ENCODE assay signal across 3 cellular contexts in the genomic region with DNA sequence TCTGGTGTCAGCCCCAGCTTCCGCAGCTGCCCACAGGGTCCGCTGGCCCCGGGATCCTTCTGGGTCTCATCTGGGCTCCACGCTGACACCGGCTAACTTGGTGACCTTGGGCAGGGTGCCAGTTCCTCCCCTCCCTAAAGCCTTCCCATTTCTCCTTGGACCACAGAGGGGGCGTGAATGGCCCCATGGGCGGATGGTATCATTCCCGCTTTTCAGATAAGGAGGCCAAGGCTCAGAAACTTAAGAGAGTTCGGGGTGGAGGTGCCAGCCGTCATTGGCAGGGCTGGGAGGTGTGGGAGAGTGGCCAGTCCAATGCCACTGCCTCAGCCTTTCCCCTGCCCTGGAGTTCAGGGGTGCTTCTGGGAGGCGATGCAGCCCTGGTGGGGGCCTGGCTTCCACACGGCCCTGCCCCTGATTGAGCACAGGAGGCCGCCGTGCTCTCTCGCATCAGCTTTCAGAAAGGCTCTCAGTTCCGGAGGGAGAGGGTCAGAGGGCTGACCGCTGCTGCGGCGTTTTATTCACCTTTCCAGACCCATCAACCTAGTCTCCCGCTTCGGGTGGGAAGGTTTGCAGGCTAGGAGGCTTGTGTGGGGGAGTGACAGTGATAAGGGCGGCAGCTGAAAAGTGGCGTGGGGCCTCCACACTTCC.
TF ChIP-seq lines count a peak whose summit lies in the region.

No MANE protein-coding gene starts in this region.

TF ChIP-seq in IMR-90, 13 proteins besides CTCF, POLR2A, EP300 and RAD21:
- TF ChIP-seq MAFK (IDR thresholded peaks at IDR 0.05; ENCODE audit: low read depth, low read length): no peak
- no peak for TF ChIP-seq NFE2L2 (IDR thresholded peaks at IDR 0.05; ENCODE audit: low read depth, low read length)
- no peak for TF ChIP-seq CHD1 (IDR thresholded peaks at IDR 0.05; ENCODE audit: low read depth, low read length)
- TF ChIP-seq MAZ (IDR thresholded peaks at IDR 0.05; ENCODE audit: borderline replicate concordance, low read depth, low read length): no peak
- TF ChIP-seq MXI1 (IDR thresholded peaks at IDR 0.05; ENCODE audit: borderline replicate concordance, low read depth, low read length): no peak
- no peak for TF ChIP-seq FOS (IDR thresholded peaks at IDR 0.05; ENCODE audit: low read depth, low read length)
- no peak for TF ChIP-seq RCOR1 (IDR thresholded peaks at IDR 0.05; ENCODE audit: insufficient replicate concordance, low read length)
- TF ChIP-seq, protein P1, sequence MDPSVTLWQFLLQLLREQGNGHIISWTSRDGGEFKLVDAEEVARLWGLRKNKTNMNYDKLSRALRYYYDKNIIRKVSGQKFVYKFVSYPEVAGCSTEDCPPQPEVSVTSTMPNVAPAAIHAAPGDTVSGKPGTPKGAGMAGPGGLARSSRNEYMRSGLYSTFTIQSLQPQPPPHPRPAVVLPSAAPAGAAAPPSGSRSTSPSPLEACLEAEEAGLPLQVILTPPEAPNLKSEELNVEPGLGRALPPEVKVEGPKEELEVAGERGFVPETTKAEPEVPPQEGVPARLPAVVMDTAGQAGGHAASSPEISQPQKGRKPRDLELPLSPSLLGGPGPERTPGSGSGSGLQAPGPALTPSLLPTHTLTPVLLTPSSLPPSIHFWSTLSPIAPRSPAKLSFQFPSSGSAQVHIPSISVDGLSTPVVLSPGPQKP (IDR thresholded peaks at IDR 0.05; ENCODE audit: borderline replicate concordance, low read depth, low read length): no peak
- TF ChIP-seq BHLHE40 (IDR thresholded peaks at IDR 0.05; ENCODE audit: low read depth, low read length): no peak
- TF ChIP-seq CEBPB (IDR thresholded peaks at IDR 0.05; ENCODE audit: low read depth, low read length): no peak
- TF ChIP-seq, protein P2, sequence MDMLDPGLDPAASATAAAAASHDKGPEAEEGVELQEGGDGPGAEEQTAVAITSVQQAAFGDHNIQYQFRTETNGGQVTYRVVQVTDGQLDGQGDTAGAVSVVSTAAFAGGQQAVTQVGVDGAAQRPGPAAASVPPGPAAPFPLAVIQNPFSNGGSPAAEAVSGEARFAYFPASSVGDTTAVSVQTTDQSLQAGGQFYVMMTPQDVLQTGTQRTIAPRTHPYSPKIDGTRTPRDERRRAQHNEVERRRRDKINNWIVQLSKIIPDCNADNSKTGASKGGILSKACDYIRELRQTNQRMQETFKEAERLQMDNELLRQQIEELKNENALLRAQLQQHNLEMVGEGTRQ (IDR thresholded peaks at IDR 0.05; ENCODE audit: low read depth, low read length): no peak
- TF ChIP-seq RFX5 (IDR thresholded peaks at IDR 0.05; ENCODE audit: low read depth, low read length): no peak
- TF ChIP-seq SMC3 (IDR thresholded peaks at IDR 0.05; ENCODE audit: low read depth, low read length): no peak

TF ChIP-seq in H1, 55 proteins besides CTCF, POLR2A, EP300 and RAD21:
- TF ChIP-seq BACH1 (IDR thresholded peaks at IDR 0.05; ENCODE audit: low read length) (no peak), SAP30 (IDR thresholded peaks at IDR 0.05; ENCODE audit: insufficient read depth, insufficient replicate concordance, low read length) (no peak), YY1 (IDR thresholded peaks at IDR 0.05; ENCODE audit: low read depth, low read length) (no peak), GABPA (IDR thresholded peaks at IDR 0.05; ENCODE audit: borderline replicate concordance, insufficient read depth, low read length) (no peak), TAF1 (IDR thresholded peaks at IDR 0.05; ENCODE audit: low read depth, low read length) (no peak), RXRA (IDR thresholded peaks at IDR 0.05; ENCODE audit: insufficient read depth, low read depth, low read length) (no peak), CBX8 (IDR thresholded peaks at IDR 0.05; ENCODE audit: borderline replicate concordance, low read depth, low read length) (no peak), SRF (IDR thresholded peaks at IDR 0.05; ENCODE audit: low read depth, low read length) (no peak), KDM1A (IDR thresholded peaks at IDR 0.05; ENCODE audit: borderline replicate concordance, low read length) (no peak), SP1 (IDR thresholded peaks at IDR 0.05; ENCODE audit: low read depth, low read length) (no peak), KDM5A (IDR thresholded peaks at IDR 0.05; ENCODE audit: low read length) (no peak), HDAC2 (IDR thresholded peaks at IDR 0.05; ENCODE audit: borderline replicate concordance in 1 of 2, low read depth in 2 of 2, low read length in 2 of 2) (no peak), TEAD4 (IDR thresholded peaks at IDR 0.05; ENCODE audit: low read depth, low read length) (no peak), NRF1 (IDR thresholded peaks at IDR 0.05; ENCODE audit: low read depth, low read length) (no peak)
- TF ChIP-seq, protein P3, sequence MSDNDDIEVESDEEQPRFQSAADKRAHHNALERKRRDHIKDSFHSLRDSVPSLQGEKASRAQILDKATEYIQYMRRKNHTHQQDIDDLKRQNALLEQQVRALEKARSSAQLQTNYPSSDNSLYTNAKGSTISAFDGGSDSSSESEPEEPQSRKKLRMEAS (IDR thresholded peaks at IDR 0.05): no peak
TF ChIP-seq in H1: peak in this region for 0.

TF ChIP-seq in HepG2, 621 proteins besides CTCF, POLR2A, EP300 and RAD21:
- TF ChIP-seq, protein P4, sequence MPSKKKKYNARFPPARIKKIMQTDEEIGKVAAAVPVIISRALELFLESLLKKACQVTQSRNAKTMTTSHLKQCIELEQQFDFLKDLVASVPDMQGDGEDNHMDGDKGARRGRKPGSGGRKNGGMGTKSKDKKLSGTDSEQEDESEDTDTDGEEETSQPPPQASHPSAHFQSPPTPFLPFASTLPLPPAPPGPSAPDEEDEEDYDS (CRISPR knock-in tag; IDR thresholded peaks at IDR 0.05): 0 out of 2 replicates have a peak, but pooled peaks have one; percentile 7
- TF ChIP-seq, protein P5, sequence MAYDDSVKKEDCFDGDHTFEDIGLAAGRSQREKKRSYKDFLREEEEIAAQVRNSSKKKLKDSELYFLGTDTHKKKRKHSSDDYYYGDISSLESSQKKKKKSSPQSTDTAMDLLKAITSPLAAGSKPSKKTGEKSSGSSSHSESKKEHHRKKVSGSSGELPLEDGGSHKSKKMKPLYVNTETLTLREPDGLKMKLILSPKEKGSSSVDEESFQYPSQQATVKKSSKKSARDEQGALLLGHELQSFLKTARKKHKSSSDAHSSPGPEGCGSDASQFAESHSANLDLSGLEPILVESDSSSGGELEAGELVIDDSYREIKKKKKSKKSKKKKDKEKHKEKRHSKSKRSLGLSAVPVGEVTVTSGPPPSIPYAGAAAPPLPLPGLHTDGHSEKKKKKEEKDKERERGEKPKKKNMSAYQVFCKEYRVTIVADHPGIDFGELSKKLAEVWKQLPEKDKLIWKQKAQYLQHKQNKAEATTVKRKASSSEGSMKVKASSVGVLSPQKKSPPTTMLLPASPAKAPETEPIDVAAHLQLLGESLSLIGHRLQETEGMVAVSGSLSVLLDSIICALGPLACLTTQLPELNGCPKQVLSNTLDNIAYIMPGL (CRISPR knock-in tag; IDR thresholded peaks at IDR 0.05; ENCODE audit: borderline replicate concordance in 1 of 2, low read depth in 1 of 2): 0 out of 4 replicates have a peak, but pooled peaks of 1 of the 2 experiments have one; percentile 27
- TF ChIP-seq ZNF343 (CRISPR knock-in tag; IDR thresholded peaks at IDR 0.05) (0 out of 2 replicates have a peak, but pooled peaks have one; percentile 58), GABPA (IDR thresholded peaks at IDR 0.05; ENCODE audit: low read depth, low read length) (no peak), GABPA (CRISPR knock-in tag; IDR thresholded peaks at IDR 0.05; ENCODE audit: low read depth) (no peak), ZNF605 (CRISPR knock-in tag; IDR thresholded peaks at IDR 0.05) (0 out of 2 replicates have a peak, but pooled peaks have one; percentile 33), ZBTB38 (CRISPR knock-in tag; IDR thresholded peaks at IDR 0.05) (0 out of 2 replicates have a peak, but pooled peaks have one; percentile 58), YEATS2 (CRISPR knock-in tag; IDR thresholded peaks at IDR 0.05; ENCODE audit: borderline replicate concordance) (no peak), MTA1 (CRISPR knock-in tag; IDR thresholded peaks at IDR 0.05; ENCODE audit: borderline replicate concordance) (peak; percentile 16; the same call in 1 of the 2 replicates), NRL (CRISPR knock-in tag; IDR thresholded peaks at IDR 0.05; ENCODE audit: borderline replicate concordance) (peak; percentile 10; the same call in 1 of the 2 replicates), ARHGAP35 (CRISPR knock-in tag; IDR thresholded peaks at IDR 0.05; ENCODE audit: borderline replicate concordance) (0 out of 2 replicates have a peak, but pooled peaks have one; percentile 24), ZNF251 (CRISPR knock-in tag; IDR thresholded peaks at IDR 0.05) (peak; percentile 63; the same call in 1 of the 2 replicates), ZNF510 (CRISPR knock-in tag; IDR thresholded peaks at IDR 0.05; ENCODE audit: low read depth) (0 out of 2 replicates have a peak, but pooled peaks have one; percentile 47), ZNF350 (CRISPR knock-in tag; IDR thresholded peaks at IDR 0.05; ENCODE audit: borderline replicate concordance, low read depth) (0 out of 2 replicates have a peak, but pooled peaks have one; percentile 12), ZNF230 (CRISPR knock-in tag; IDR thresholded peaks at IDR 0.05) (0 out of 2 replicates have a peak, but pooled peaks have one; percentile 69), MXD4 (CRISPR knock-in tag; IDR thresholded peaks at IDR 0.05) (0 out of 2 replicates have a peak, but pooled peaks have one; percentile 19), BRD4 (CRISPR knock-in tag; IDR thresholded peaks at IDR 0.05) (no peak), REXO4 (CRISPR knock-in tag; IDR thresholded peaks at IDR 0.05; ENCODE audit: borderline replicate concordance) (peak; percentile 22; the same call in 1 of the 2 replicates)
- TF ChIP-seq, protein P6, sequence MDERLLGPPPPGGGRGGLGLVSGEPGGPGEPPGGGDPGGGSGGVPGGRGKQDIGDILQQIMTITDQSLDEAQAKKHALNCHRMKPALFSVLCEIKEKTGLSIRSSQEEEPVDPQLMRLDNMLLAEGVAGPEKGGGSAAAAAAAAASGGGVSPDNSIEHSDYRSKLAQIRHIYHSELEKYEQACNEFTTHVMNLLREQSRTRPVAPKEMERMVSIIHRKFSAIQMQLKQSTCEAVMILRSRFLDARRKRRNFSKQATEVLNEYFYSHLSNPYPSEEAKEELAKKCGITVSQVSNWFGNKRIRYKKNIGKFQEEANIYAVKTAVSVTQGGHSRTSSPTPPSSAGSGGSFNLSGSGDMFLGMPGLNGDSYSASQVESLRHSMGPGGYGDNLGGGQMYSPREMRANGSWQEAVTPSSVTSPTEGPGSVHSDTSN (CRISPR knock-in tag; IDR thresholded peaks at IDR 0.05): no peak
- TF ChIP-seq, protein P7, sequence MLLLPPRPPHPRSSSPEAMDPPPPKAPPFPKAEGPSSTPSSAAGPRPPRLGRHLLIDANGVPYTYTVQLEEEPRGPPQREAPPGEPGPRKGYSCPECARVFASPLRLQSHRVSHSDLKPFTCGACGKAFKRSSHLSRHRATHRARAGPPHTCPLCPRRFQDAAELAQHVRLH (CRISPR knock-in tag; IDR thresholded peaks at IDR 0.05; ENCODE audit: borderline replicate concordance, low read depth): 0 out of 2 replicates have a peak, but pooled peaks have one; percentile 11
- TF ChIP-seq, protein P8, sequence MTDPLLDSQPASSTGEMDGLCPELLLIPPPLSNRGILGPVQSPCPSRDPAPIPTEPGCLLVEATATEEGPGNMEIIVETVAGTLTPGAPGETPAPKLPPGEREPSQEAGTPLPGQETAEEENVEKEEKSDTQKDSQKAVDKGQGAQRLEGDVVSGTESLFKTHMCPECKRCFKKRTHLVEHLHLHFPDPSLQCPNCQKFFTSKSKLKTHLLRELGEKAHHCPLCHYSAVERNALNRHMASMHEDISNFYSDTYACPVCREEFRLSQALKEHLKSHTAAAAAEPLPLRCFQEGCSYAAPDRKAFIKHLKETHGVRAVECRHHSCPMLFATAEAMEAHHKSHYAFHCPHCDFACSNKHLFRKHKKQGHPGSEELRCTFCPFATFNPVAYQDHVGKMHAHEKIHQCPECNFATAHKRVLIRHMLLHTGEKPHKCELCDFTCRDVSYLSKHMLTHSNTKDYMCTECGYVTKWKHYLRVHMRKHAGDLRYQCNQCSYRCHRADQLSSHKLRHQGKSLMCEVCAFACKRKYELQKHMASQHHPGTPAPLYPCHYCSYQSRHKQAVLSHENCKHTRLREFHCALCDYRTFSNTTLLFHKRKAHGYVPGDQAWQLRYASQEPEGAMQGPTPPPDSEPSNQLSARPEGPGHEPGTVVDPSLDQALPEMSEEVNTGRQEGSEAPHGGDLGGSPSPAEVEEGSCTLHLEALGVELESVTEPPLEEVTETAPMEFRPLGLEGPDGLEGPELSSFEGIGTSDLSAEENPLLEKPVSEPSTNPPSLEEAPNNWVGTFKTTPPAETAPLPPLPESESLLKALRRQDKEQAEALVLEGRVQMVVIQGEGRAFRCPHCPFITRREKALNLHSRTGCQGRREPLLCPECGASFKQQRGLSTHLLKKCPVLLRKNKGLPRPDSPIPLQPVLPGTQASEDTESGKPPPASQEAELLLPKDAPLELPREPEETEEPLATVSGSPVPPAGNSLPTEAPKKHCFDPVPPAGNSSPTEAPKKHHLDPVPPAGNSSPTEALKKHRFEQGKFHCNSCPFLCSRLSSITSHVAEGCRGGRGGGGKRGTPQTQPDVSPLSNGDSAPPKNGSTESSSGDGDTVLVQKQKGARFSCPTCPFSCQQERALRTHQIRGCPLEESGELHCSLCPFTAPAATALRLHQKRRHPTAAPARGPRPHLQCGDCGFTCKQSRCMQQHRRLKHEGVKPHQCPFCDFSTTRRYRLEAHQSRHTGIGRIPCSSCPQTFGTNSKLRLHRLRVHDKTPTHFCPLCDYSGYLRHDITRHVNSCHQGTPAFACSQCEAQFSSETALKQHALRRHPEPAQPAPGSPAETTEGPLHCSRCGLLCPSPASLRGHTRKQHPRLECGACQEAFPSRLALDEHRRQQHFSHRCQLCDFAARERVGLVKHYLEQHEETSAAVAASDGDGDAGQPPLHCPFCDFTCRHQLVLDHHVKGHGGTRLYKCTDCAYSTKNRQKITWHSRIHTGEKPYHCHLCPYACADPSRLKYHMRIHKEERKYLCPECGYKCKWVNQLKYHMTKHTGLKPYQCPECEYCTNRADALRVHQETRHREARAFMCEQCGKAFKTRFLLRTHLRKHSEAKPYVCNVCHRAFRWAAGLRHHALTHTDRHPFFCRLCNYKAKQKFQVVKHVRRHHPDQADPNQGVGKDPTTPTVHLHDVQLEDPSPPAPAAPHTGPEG (CRISPR knock-in tag; IDR thresholded peaks at IDR 0.05): no peak
- TF ChIP-seq, protein P9, sequence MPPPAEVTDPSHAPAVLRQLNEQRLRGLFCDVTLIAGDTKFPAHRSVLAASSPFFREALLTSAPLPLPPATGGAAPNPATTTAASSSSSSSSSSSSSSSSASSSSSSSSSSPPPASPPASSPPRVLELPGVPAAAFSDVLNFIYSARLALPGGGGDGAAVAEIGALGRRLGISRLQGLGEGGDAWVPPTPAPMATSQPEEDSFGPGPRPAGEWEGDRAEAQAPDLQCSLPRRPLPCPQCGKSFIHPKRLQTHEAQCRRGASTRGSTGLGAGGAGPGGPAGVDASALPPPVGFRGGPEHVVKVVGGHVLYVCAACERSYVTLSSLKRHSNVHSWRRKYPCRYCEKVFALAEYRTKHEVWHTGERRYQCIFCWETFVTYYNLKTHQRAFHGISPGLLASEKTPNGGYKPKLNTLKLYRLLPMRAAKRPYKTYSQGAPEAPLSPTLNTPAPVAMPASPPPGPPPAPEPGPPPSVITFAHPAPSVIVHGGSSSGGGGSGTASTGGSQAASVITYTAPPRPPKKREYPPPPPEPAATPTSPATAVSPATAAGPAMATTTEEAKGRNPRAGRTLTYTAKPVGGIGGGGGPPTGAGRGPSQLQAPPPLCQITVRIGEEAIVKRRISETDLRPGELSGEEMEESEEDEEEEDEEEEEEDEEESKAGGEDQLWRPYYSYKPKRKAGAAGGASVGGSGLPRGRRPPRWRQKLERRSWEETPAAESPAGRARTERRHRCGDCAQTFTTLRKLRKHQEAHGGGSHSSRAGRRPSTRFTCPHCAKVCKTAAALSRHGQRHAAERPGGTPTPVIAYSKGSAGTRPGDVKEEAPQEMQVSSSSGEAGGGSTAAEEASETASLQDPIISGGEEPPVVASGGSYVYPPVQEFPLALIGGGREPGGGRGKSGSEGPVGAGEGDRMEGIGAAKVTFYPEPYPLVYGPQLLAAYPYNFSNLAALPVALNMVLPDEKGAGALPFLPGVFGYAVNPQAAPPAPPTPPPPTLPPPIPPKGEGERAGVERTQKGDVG (CRISPR knock-in tag; IDR thresholded peaks at IDR 0.05; ENCODE audit: borderline replicate concordance): peak; percentile 44; the same call in 1 of the 2 replicates
TF ChIP-seq in HepG2: peak in this region for 16.
